In genomic region chr9:21558627-21559401, GRCh38 we compare ENCODE assay signal across 8 cellular contexts.
A peak's percentile ranks its signal among the peaks of the same experiment; 100 is the strongest.
DNase-seq lines count a peak whose midpoint lies in the region; ATAC-seq and TF ChIP-seq lines count a peak whose summit lies in the region.

No MANE protein-coding gene starts in this region.

- no peak for TF ChIP-seq POLR2A in stomach (IDR thresholded peaks at IDR 0.05)

- H3K9me3 ChIP-seq in cardiac muscle cell (ENCODE audit: low read depth) = no peaks in the 10 kb centered on the region
- no peaks in the 10 kb centered on the region for H3K9me3 ChIP-seq in ascending aorta
- H3K9me3 ChIP-seq in stomach = no peaks in the 10 kb centered on the region

- TF ChIP-seq EP300 in stomach (IDR thresholded peaks at IDR 0.05) = no peak

- TF ChIP-seq CTCF in cardiac muscle cell (IDR thresholded peaks at IDR 0.05; ENCODE audit: low read depth, low read length) = no peak
- TF ChIP-seq CTCF in ascending aorta (IDR thresholded peaks at IDR 0.05) = no peak
- no peak for TF ChIP-seq CTCF in stomach (IDR thresholded peaks at IDR 0.05)

- ATAC-seq in left cardiac atrium (no peak), HG03378 (IDR thresholded peaks at IDR 0.05; ENCODE audit: unreplicated experiment) (peak; percentile 7)

- peak overlapping the region; percentile 73 for H3K4me3 ChIP-seq in cardiac muscle cell
- H3K4me3 ChIP-seq in ascending aorta = peak overlapping the region; percentile 61 to 62
- peak overlapping the region; percentile 62 to 83 (median 66) for H3K4me3 ChIP-seq in stomach

- no peak overlapping the region for H3K27ac ChIP-seq in cardiac muscle cell
- H3K27ac ChIP-seq in ascending aorta = no peak overlapping the region
- H3K27ac ChIP-seq in stomach = peak overlapping the region; percentile 85 to 94 (median 87)

- DNase-seq in cardiac muscle cell (ENCODE audit: low read depth in 1 of 2, low spot score in 1 of 2) (peak in 1 of 2 donors; percentile 57), left cardiac atrium (no peak), ascending aorta (ENCODE audit: low spot score in 2 of 2) (no peak), kidney glomerular epithelial cell (lab: John Stamatoyannopoulos, UW) (peak; percentile 66), stomach (peak; percentile 26), HPDE6-E6E7 (ENCODE audit: extremely low spot score) (no peak), NCI-H146 treated with DMSO at 0.1 percent for 48 hours (lab: John Stamatoyannopoulos, UW; ENCODE audit: unreplicated experiment) (no peak)

- H3K27me3 ChIP-seq in cardiac muscle cell (peaks cover 53% of the 10 kb centered on the region), ascending aorta (peaks cover 11% of the 10 kb centered on the region), stomach (peaks cover 0 to 57% (median 14%) of the 10 kb centered on the region in 3 donors)

- H3K36me3 ChIP-seq in cardiac muscle cell = no peaks in the 10 kb centered on the region
- no peaks in the 10 kb centered on the region for H3K36me3 ChIP-seq in ascending aorta
- no peaks in the 10 kb centered on the region for H3K36me3 ChIP-seq in stomach

- intact Hi-C loops in left cardiac atrium (cut with DNase I) = no loop called here
- intact Hi-C loops in ascending aorta (cut with DNase I) = loop anchor here (5.0 to 10.0 kb wide), 4 partner anchors 164 to 426 kb away; partner anchors contain the start of gene KLHL9
- intact Hi-C loops in stomach (cut with DNase I; ENCODE audit: low total_unique reads) = no loop called here

- WGBS in stomach, 5 donors = 2 to 7% (median 3%) methylated on average over 16 to 40 of the region's 40 CpGs

- H3K4me1 ChIP-seq in cardiac muscle cell (ENCODE audit: low read depth) (no peaks in the 10 kb centered on the region), ascending aorta (peaks cover 5 to 6% of the 10 kb centered on the region in 2 donors), stomach (peaks cover 9 to 17% (median 13%) of the 10 kb centered on the region in 4 donors)

Comparison
In these comparisons a context has a peak if more than half of its experiments do, and no peak if none do; other contexts are left out.
1. DNase-seq: peak in kidney glomerular epithelial cell (single experiment) and stomach (single experiment); none in left cardiac atrium (single experiment), ascending aorta (0 of 2), HPDE6-E6E7 (single experiment) and NCI-H146 treated with DMSO at 0.1 percent for 48 hours (single experiment).
2. H3K27ac ChIP-seq: peak in stomach (5 of 5); none in cardiac muscle cell (single experiment) and ascending aorta (0 of 2).
3. Peak in every context shown above with its lines, with median percentiles within 50 percentile points of each other: H3K4me3 ChIP-seq.